In genomic region chr15:58932791-58933310, GRCh38 we compare ENCODE assay signal across 8 cellular contexts. TPM values are rescaled to one million over a fixed set of nuclear protein-coding genes. Genes with fewer than 3 reads are reported as not detected.
DNase-seq lines count a peak whose midpoint lies in the region; ATAC-seq, FAIRE-seq and TF ChIP-seq lines count a peak whose summit lies in the region.

No MANE protein-coding gene starts in this region.

- H3K9me2 ChIP-seq in GM23338 (ENCODE audit: insufficient read depth), result no peaks in the 10 kb centered on the region

- H3K36me3 Mint-ChIP-seq in GM23338 (ENCODE audit: low read depth), result peaks cover 43% of the 10 kb centered on the region

- RAD21 ChIA-PET in GM12878 (lab: Charles Lee; ENCODE audit: unreplicated experiment), result interaction anchor here (0.6 kb wide), 1 partner anchor 21 kb away, joined by 3 read pairs; no protein-coding TSS in a partner anchor

- no peak for TF ChIP-seq RAD21 in GM12878 (IDR thresholded peaks at IDR 0.05; ENCODE audit: insufficient read depth, low read depth, low read length)

- peaks cover 33% of the 10 kb centered on the region for H3K4me1 ChIP-seq in GM23338 (ENCODE audit: insufficient read depth)
- peaks cover 6% of the 10 kb centered on the region; the same call in 1 of the 2 replicates for H3K4me1 ChIP-seq in GM12878 (ENCODE audit: control insufficient read depth, insufficient read depth, low read length)
- no peaks in the 10 kb centered on the region for H3K4me1 ChIP-seq in small intestine (ENCODE audit: control insufficient read depth in 2 of 2, insufficient read depth in 1 of 2, low read depth in 1 of 2, low read length in 1 of 2)

- H3K27ac ChIP-seq in GM23338 (ENCODE audit: low read depth) (peak overlapping the region; percentile 95), GM12878 (ENCODE audit: control insufficient read depth, insufficient read depth) (peak overlapping the region; percentile 96), small intestine (ENCODE audit: low read depth in 1 of 2, low read length in 1 of 2) (peak overlapping the region; percentile 99)

- no peaks in the 10 kb centered on the region for H4K20me1 ChIP-seq in GM23338 (replicated peaks; ENCODE audit: insufficient read depth)
- H4K20me1 ChIP-seq in GM12878 (ENCODE audit: control insufficient read depth, insufficient read depth), result no peaks in the 10 kb centered on the region

- H3F3A ChIP-seq in GM23338 (replicated peaks; ENCODE audit: low read depth), result peaks cover 6% of the 10 kb centered on the region; the same call in 1 of the 2 replicates

- no peak overlapping the region for H2AFZ ChIP-seq in GM23338
- peak overlapping the region; percentile 96 for H2AFZ ChIP-seq in GM12878 (ENCODE audit: control insufficient read depth, low read depth, low read length)

- H3K4me3 ChIP-seq in GM23338, result peak overlapping the region; percentile 74
- peak overlapping the region; percentile 74 for H3K4me3 ChIP-seq in GM12878
- H3K4me3 ChIP-seq in small intestine (ENCODE audit: low read depth in 1 of 2, low read length in 2 of 2), result peak overlapping the region; percentile 93 to 94

- no peak for TF ChIP-seq POLR2A in GM12878 (IDR thresholded peaks at IDR 0.05; ENCODE audit: low read depth, low read length)

- H3K27ac Mint-ChIP-seq in GM23338, result peak overlapping the region; percentile 99

- FAIRE-seq in GM12878 (lab: Jason Lieb, UNC) (peak; percentile 44), small intestine (lab: Jason Lieb, UNC) (no peak)

- POLR2A ChIA-PET in GM12878 (lab: Charles Lee), result interaction anchor here (1.0 to 1.4 kb wide), 3 partner anchors 10 to 163 kb away, joined by 3 to 6 read pairs (median 4); no protein-coding TSS in a partner anchor

- H3K27me3 ChIP-seq in GM23338 (ENCODE audit: insufficient read depth) (no peaks in the 10 kb centered on the region), GM12878 (replicated peaks in 1 of 2; ENCODE audit: control insufficient read depth in 2 of 2, insufficient read depth in 2 of 2, low read length in 1 of 2) (no peaks in the 10 kb centered on the region), small intestine (ENCODE audit: control insufficient read depth in 2 of 2, insufficient read depth in 2 of 2, low read length in 2 of 2) (no peaks in the 10 kb centered on the region)

- peak; percentile 16 for ATAC-seq in GM23338
- peak; percentile 47 for ATAC-seq in GM12878

- peak overlapping the region; percentile 98 for H3K4me3 Mint-ChIP-seq in GM23338

- no TSS peak for BruUV-seq in GM12878 (replicated peaks; lab: Mats Ljungman, UMichigan)

- 1% methylated on average over 38 of the region's 40 CpGs for WGBS in GM12878 (ENCODE audit: insufficient coverage, insufficient replicate concordance, low lambda C conversion rate, missing lambda C conversion rate)
- WGBS in small intestine, 3 donors, result 0 to 1% (median 1%) methylated on average over 32 to 40 of the region's 40 CpGs

- peak overlapping the region; percentile 98 for H3K9ac ChIP-seq in GM12878 (ENCODE audit: control insufficient read depth, insufficient read depth, low read length)

- SMC1A ChIA-PET in GM12878 (lab: Charles Lee; ENCODE audit: uncharacterized antibody, unreplicated experiment), result interaction anchor here (0.9 to 1.2 kb wide), 2 partner anchors 9 to 11 kb away, joined by 3 read pairs; no protein-coding TSS in a partner anchor

- peaks cover 24% of the 10 kb centered on the region; the same call in 2 of the 3 replicates for H3K4me1 Mint-ChIP-seq in GM23338

- H3K36me3 ChIP-seq in GM23338 (ENCODE audit: insufficient read depth) (peaks cover 6% of the 10 kb centered on the region; the same call in 1 of the 2 replicates), GM12878 (ENCODE audit: control insufficient read depth in 2 of 2, insufficient read depth in 2 of 2, low read length in 1 of 2) (0 out of 4 replicates have a peak, but pooled peaks cover 0 to 16% of the 10 kb centered on the region in 2 experiments), small intestine (ENCODE audit: control insufficient read depth in 2 of 2, insufficient read depth in 2 of 2, low read length in 2 of 2) (peaks cover 2 to 3% of the 10 kb centered on the region in 2 donors)

- no peaks in the 10 kb centered on the region for H3K9me3 ChIP-seq in GM12878 (replicated peaks; ENCODE audit: control insufficient read depth, insufficient read depth, low read length)
- no peaks in the 10 kb centered on the region for H3K9me3 ChIP-seq in small intestine (ENCODE audit: control insufficient read depth, low read depth)

- in situ Hi-C loops in GM12878 (cut with MboI), result no loop called here

- no peaks in the 10 kb centered on the region; the same call in 2 of the 3 replicates for H3K9me3 Mint-ChIP-seq in GM23338

- intact Hi-C loops in GM12878 (cut with micrococcal nuclease; ENCODE audit: unreplicated experiment), result loop anchor here (1.0 kb wide), 1 partner anchor 9 kb away; no protein-coding TSS in a partner anchor

- CTCF ChIA-PET in GM12878 (lab: Yijun Ruan, JAX), result interaction anchor here (1.7 kb wide), 1 partner anchor 11 kb away, joined by 8 read pairs; no protein-coding TSS in a partner anchor

- TF ChIP-seq EP300 in GM12878 (IDR thresholded peaks at IDR 0.05; ENCODE audit: borderline replicate concordance in 1 of 2, control insufficient read depth in 1 of 2, low read depth in 2 of 2, low read length in 2 of 2), result no peak

- H3K27me3 Mint-ChIP-seq in GM23338 (ENCODE audit: insufficient read depth, low read depth, poor library complexity), result peaks cover 12% of the 10 kb centered on the region

- H3K4me2 ChIP-seq in GM23338, result peak overlapping the region; percentile 76
- peak overlapping the region; percentile 68; the same call in 1 of the 2 replicates for H3K4me2 ChIP-seq in GM12878 (ENCODE audit: control insufficient read depth, insufficient read depth)

- TF ChIP-seq CTCF in GM23338 (conservative IDR thresholded peaks at IDR 0.05; ENCODE audit: low read depth in 2 of 2) (no peak), GM12878 (IDR thresholded peaks at IDR 0.05 in 2 of 3, conservative IDR thresholded peaks at IDR 0.05 in 1 of 3; ENCODE audit: control insufficient read depth in 2 of 3, extremely low read depth in 1 of 3, insufficient read depth in 1 of 3, low read depth in 3 of 3, low read length in 3 of 3) (no peak)

- H3K79me2 ChIP-seq in GM23338 (replicated peaks; ENCODE audit: insufficient read depth), result peaks cover 52% of the 10 kb centered on the region
- H3K79me2 ChIP-seq in GM12878 (ENCODE audit: control insufficient read depth, insufficient read depth, low read length), result peaks cover 52% of the 10 kb centered on the region

- peak in 2 of 3 experiments; percentile 31 to 84 for DNase-seq in NCI-H1417 (lab: John Stamatoyannopoulos, UW)
- DNase-seq in NCI-H1417 treated with DMSO at 0.1 percent for 48 hours (lab: John Stamatoyannopoulos, UW), result no peak
- peak; percentile 42 for DNase-seq in GM23338 (ENCODE audit: low spot score)
- DNase-seq in M059J (ENCODE audit: low read depth), result peak; percentile 47
- no peak for DNase-seq in GM12878 (ENCODE audit: low read depth, low spot score)
- peak; percentile 17 for DNase-seq in iPS-NIHi7 (ENCODE audit: extremely low spot score)
- no peak for DNase-seq in small intestine
- DNase-seq in NCI-H2196 treated with DMSO at 0.1 percent for 48 hours (lab: John Stamatoyannopoulos, UW; ENCODE audit: unreplicated experiment), result no peak

TF ChIP-seq in GM12878, 131 proteins besides CTCF, POLR2A, EP300 and RAD21 (continues in another document):
- no peak for TF ChIP-seq ZSCAN29 (IDR thresholded peaks at IDR 0.05)

RNA-seq across cellular contexts. Expression of gene SLTM, which starts 0.6 kb away (rescaled TPM):
- 165 and 210 TPM in 2 replicates for total RNA-seq in GM23338 (2014; rRNA removed; shearing (Covaris generic))
- polyA plus RNA-seq in GM23338 (2016; fragmentation: Nextera tagmentation; extraction: Ambion mirVana) (398 and 476 TPM in 2 replicates), GM12878 (2011; rRNA removed) (50.5 and 51.0 TPM in 2 replicates), GM12878 (2014; fragmentation: Illumina TruSeq; extraction: Trizol) (129 and 152 TPM in 2 replicates), GM12878 (2014; fragmentation: Nextera tagmentation; extraction: Ambion mirVana) (10 to 100 TPM; 81.0 to 92.2 TPM), GM12878 (2014; rRNA removed) (77.4 and 79.9 TPM in 2 replicates), GM12878 (2016; fragmentation: Nextera tagmentation; extraction: Ambion mirVana) (100 to 1,000 TPM; 111 TPM), small intestine (10 to 100 TPM; 52.1 to 63.7 (median 57.0) TPM)
- total RNA-seq in M059J (2014; rRNA removed; shearing (Covaris generic)), result 26.0 and 35.1 TPM in 2 replicates
- total RNA-seq in GM12878 (2013; cell fraction: nucleolus; rRNA removed), result 293 and 302 TPM in 2 replicates
- total RNA-seq in GM12878 (2014; rRNA removed) (89.6 and 98.9 TPM in 2 replicates), GM12878 (2014; rRNA removed; fragmentation: Illumina TruSeq; extraction: Trizol) (142 and 152 TPM in 2 replicates), GM12878 (2021) (69.8 and 77.9 TPM in 2 replicates)
- 60.9 TPM for polyA plus RNA-seq in GM12878 (2011; ENCODE audit: low read depth)
- polyA plus RNA-seq in GM12878 (2011; cell fraction: cytosol; rRNA removed), result 26.6 and 28.5 TPM in 2 replicates
- polyA plus RNA-seq in GM12878 (2011; cell fraction: nucleus; rRNA removed), result 79.5 and 134 TPM in 2 replicates
- polyA plus RNA-seq in GM12878 (2012), result 56.8 and 79.3 TPM in 2 replicates
- 30.9 and 42.7 TPM in 2 replicates for polyA minus RNA-seq in GM12878 (2011; rRNA and poly(A)+ RNA removed)
- polyA minus RNA-seq in GM12878 (2011; cell fraction: cytosol; rRNA and poly(A)+ RNA removed), result 19.5 and 22.7 TPM in 2 replicates
- 59.6 and 115 TPM in 2 replicates for polyA minus RNA-seq in GM12878 (2011; cell fraction: nucleus; rRNA and poly(A)+ RNA removed)

RNA-seq across cellular contexts. Expression of gene RNF111, which starts 54.6 kb away (rescaled TPM):
- total RNA-seq in GM23338 (2014; rRNA removed; shearing (Covaris generic)), result 24.4 and 24.5 TPM in 2 replicates
- polyA plus RNA-seq in GM23338 (2016; fragmentation: Nextera tagmentation; extraction: Ambion mirVana), result 12.8 and 14.4 TPM in 2 replicates
- 16.7 and 20.9 TPM in 2 replicates for total RNA-seq in M059J (2014; rRNA removed; shearing (Covaris generic))
- total RNA-seq in GM12878 (2013; cell fraction: nucleolus; rRNA removed), result 74.1 and 75.7 TPM in 2 replicates
- total RNA-seq in GM12878 (2014; rRNA removed), result 13.1 and 13.8 TPM in 2 replicates
- 15.1 and 16.8 TPM in 2 replicates for total RNA-seq in GM12878 (2014; rRNA removed; fragmentation: Illumina TruSeq; extraction: Trizol)
- total RNA-seq in GM12878 (2021), result 22.3 and 25.0 TPM in 2 replicates
- 6.1 TPM for polyA plus RNA-seq in GM12878 (2011; ENCODE audit: low read depth)
- 30.4 and 34.7 TPM in 2 replicates for polyA plus RNA-seq in GM12878 (2011; rRNA removed)
- 17.3 and 24.5 TPM in 2 replicates for polyA plus RNA-seq in GM12878 (2011; cell fraction: cytosol; rRNA removed)
- polyA plus RNA-seq in GM12878 (2011; cell fraction: nucleus; rRNA removed), result 28.3 and 34.8 TPM in 2 replicates
- polyA plus RNA-seq in GM12878 (2012), result 8.0 and 15.5 TPM in 2 replicates
- 17.8 and 18.1 TPM in 2 replicates for polyA plus RNA-seq in GM12878 (2014; fragmentation: Illumina TruSeq; extraction: Trizol)
- 1 to 10 TPM; 8.6 TPM for polyA plus RNA-seq in GM12878 (2014; fragmentation: Nextera tagmentation; extraction: Ambion mirVana)
- 13.8 and 15.2 TPM in 2 replicates for polyA plus RNA-seq in GM12878 (2014; rRNA removed)
- 10 to 100 TPM; 16.3 to 22.0 TPM for polyA plus RNA-seq in GM12878 (2016; fragmentation: Nextera tagmentation; extraction: Ambion mirVana)
- 90.9 and 109 TPM in 2 replicates for polyA minus RNA-seq in GM12878 (2011; rRNA and poly(A)+ RNA removed)
- 15.5 and 24.2 TPM in 2 replicates for polyA minus RNA-seq in GM12878 (2011; cell fraction: cytosol; rRNA and poly(A)+ RNA removed)
- 48.0 and 72.3 TPM in 2 replicates for polyA minus RNA-seq in GM12878 (2011; cell fraction: nucleus; rRNA and poly(A)+ RNA removed)
- 10 to 100 TPM in 1 of 3 donors, 1 to 10 TPM in 2; 7.0 to 10.1 (median 7.6) TPM for polyA plus RNA-seq in small intestine

Comparison
In these comparisons a context has a peak if more than half of its experiments do, and no peak if none do; other contexts are left out.
1. DNase-seq: peak in NCI-H1417 (2 of 3), GM23338 (single experiment), M059J (single experiment) and iPS-NIHi7 (single experiment); none in NCI-H1417 treated with DMSO at 0.1 percent for 48 hours (single experiment), GM12878 (single experiment), small intestine (single experiment) and NCI-H2196 treated with DMSO at 0.1 percent for 48 hours (single experiment).
2. Peak in every context shown above with its lines, with median percentiles within 50 percentile points of each other: H3K27ac ChIP-seq and H3K4me3 ChIP-seq.